In genomic region chr3:191246628-191247027, GRCh38 we compare ENCODE assay signal across 13 cellular contexts. TPM values are rescaled to one million over a fixed set of nuclear protein-coding genes. Genes with fewer than 3 reads are reported as not detected.
DNase-seq lines count a peak whose midpoint lies in the region; FAIRE-seq and TF ChIP-seq lines count a peak whose summit lies in the region.
"Had no signal": no experiment of that assay in that cellular context is flagged by ENCODE, and none has a peak within 500 bp of the region (broad histone marks: within the 10 kb centered on the region; RNA-seq: fewer than 3 reads in every experiment).

No MANE protein-coding gene starts in this region.

- no peak overlapping the region for H3K4me2 ChIP-seq in osteoblast (ENCODE audit: insufficient read depth, low read length)

- no peaks in the 10 kb centered on the region for H3K79me2 ChIP-seq in osteoblast (ENCODE audit: insufficient read depth, low read length)

- H3K27ac Mint-ChIP-seq in activated naive CD8-positive, alpha-beta T cell treated with anti-CD3 and anti-CD28 coated beads for 36 hours = no peak overlapping the region
- H3K27ac Mint-ChIP-seq: activated CD8-positive, alpha-beta T cell treated with anti-CD3 and anti-CD28 coated beads, Interleukin-2, amount 10 ng/mL, durations not matched to agents 7 days and 5 days; stimulated activated effector memory CD8-positive, alpha-beta T cell treated with anti-CD3 and anti-CD28 coated beads, Interleukin-12 subunit alpha, Interleukin-12 subunit beta, amount 100 ng/mL, for 72 hours had no signal

- H3K27me3 ChIP-seq in osteoblast (ENCODE audit: insufficient read depth, low read length) = no peaks in the 10 kb centered on the region
- H3K27me3 ChIP-seq: esophagus squamous epithelium had no signal

- H2AFZ ChIP-seq in osteoblast (ENCODE audit: low read length) = no peak overlapping the region

- DNase-seq in D721Med (ENCODE audit: insufficient read length, low spot score) (no peak), NCI-H226 (peak; percentile 85), choroid plexus epithelial cell (ENCODE audit: low read depth) (peak; percentile 54), osteoblast (ENCODE audit: insufficient read length, low spot score, missing footprints) (peak; percentile 59), NCI-H2081 (lab: John Stamatoyannopoulos, UW) (no peak), HEK293T (ENCODE audit: extremely low spot score) (no peak), dermis blood vessel endothelial cell (no peak)
- no peak for DNase-seq in activated naive CD8-positive, alpha-beta T cell treated with anti-CD3 and anti-CD28 coated beads for 36 hours
- DNase-seq: activated CD8-positive, alpha-beta T cell treated with anti-CD3 and anti-CD28 coated beads, Interleukin-2, amount 10 ng/mL, durations not matched to agents 7 days and 5 days; lower lobe of right lung; NCI-H2171 had no signal

- H3K9me3 Mint-ChIP-seq in activated naive CD8-positive, alpha-beta T cell treated with anti-CD3 and anti-CD28 coated beads for 36 hours = no peaks in the 10 kb centered on the region
- H3K9me3 Mint-ChIP-seq: stimulated activated effector memory CD8-positive, alpha-beta T cell treated with anti-CD3 and anti-CD28 coated beads, Interleukin-12 subunit alpha, Interleukin-12 subunit beta, amount 100 ng/mL, for 72 hours had no signal

- H3K36me3 Mint-ChIP-seq in activated naive CD8-positive, alpha-beta T cell treated with anti-CD3 and anti-CD28 coated beads for 36 hours = no peaks in the 10 kb centered on the region
- H3K36me3 Mint-ChIP-seq: stimulated activated effector memory CD8-positive, alpha-beta T cell treated with anti-CD3 and anti-CD28 coated beads, Interleukin-12 subunit alpha, Interleukin-12 subunit beta, amount 100 ng/mL, for 72 hours had no signal

- H3K27me3 Mint-ChIP-seq in activated naive CD8-positive, alpha-beta T cell treated with anti-CD3 and anti-CD28 coated beads for 36 hours = no peaks in the 10 kb centered on the region

- no peaks in the 10 kb centered on the region for H3K9me3 ChIP-seq in osteoblast (ENCODE audit: low read depth, low read length)
- H3K9me3 ChIP-seq: esophagus squamous epithelium, lower lobe of right lung had no signal

- H3K36me3 ChIP-seq in osteoblast (ENCODE audit: insufficient read depth, low read length) = no peaks in the 10 kb centered on the region
- H3K36me3 ChIP-seq: esophagus squamous epithelium, lower lobe of right lung had no signal

- H3K4me3 Mint-ChIP-seq in activated naive CD8-positive, alpha-beta T cell treated with anti-CD3 and anti-CD28 coated beads for 36 hours = no peak overlapping the region
- H3K4me3 Mint-ChIP-seq: activated CD8-positive, alpha-beta T cell treated with anti-CD3 and anti-CD28 coated beads, Interleukin-2, amount 10 ng/mL, durations not matched to agents 7 days and 5 days; stimulated activated effector memory CD8-positive, alpha-beta T cell treated with anti-CD3 and anti-CD28 coated beads, Interleukin-12 subunit alpha, Interleukin-12 subunit beta, amount 100 ng/mL, for 72 hours had no signal

- CTCF ChIA-PET in HEK293T (lab: Yijun Ruan, JAX) = no interaction called here

- H3K4me3 ChIP-seq in choroid plexus epithelial cell (ENCODE audit: low read depth, low read length) (no peak overlapping the region), osteoblast (ENCODE audit: insufficient read depth, low read length) (no peak overlapping the region)
- H3K4me3 ChIP-seq: esophagus squamous epithelium, lower lobe of right lung had no signal

- POLR2A ChIA-PET in HEK293T (lab: Yijun Ruan, JAX) = no interaction called here

- no peak overlapping the region for H3K27ac ChIP-seq in osteoblast (ENCODE audit: low read depth, low read length)
- H3K27ac ChIP-seq: esophagus squamous epithelium, lower lobe of right lung had no signal

- TF ChIP-seq CTCF in D721Med (IDR thresholded peaks at IDR 0.05; ENCODE audit: insufficient read depth, missing control alignments) (no peak), choroid plexus epithelial cell (conservative IDR thresholded peaks at IDR 0.05; ENCODE audit: low read depth, low read length) (no peak), osteoblast (IDR thresholded peaks at IDR 0.05; ENCODE audit: extremely low read depth, low read depth, low read length) (no peak)

- H4K20me1 ChIP-seq in osteoblast (ENCODE audit: insufficient read depth, low read length) = no peaks in the 10 kb centered on the region

- H3K4me1 ChIP-seq in osteoblast (ENCODE audit: insufficient read depth, low read length) = peaks cover 6% of the 10 kb centered on the region
- H3K4me1 ChIP-seq: esophagus squamous epithelium, lower lobe of right lung had no signal

- H3K4me1 Mint-ChIP-seq in activated naive CD8-positive, alpha-beta T cell treated with anti-CD3 and anti-CD28 coated beads for 36 hours = no peaks in the 10 kb centered on the region
- H3K4me1 Mint-ChIP-seq: stimulated activated effector memory CD8-positive, alpha-beta T cell treated with anti-CD3 and anti-CD28 coated beads, Interleukin-12 subunit alpha, Interleukin-12 subunit beta, amount 100 ng/mL, for 72 hours had no signal

- peak; percentile 73 for FAIRE-seq in D721Med (lab: Jason Lieb, UNC)

TF ChIP-seq in HEK293T, 16 proteins besides CTCF, POLR2A, EP300 and RAD21:
- no peak for TF ChIP-seq PKNOX1 (IDR thresholded peaks at IDR 0.05)
- no peak for TF ChIP-seq L3MBTL2 (conservative IDR thresholded peaks at IDR 0.05)
- no peak for TF ChIP-seq SUZ12 (IDR thresholded peaks at IDR 0.05)
- no peak for TF ChIP-seq ARNT (IDR thresholded peaks at IDR 0.05)
- no peak for TF ChIP-seq ZNF384 (IDR thresholded peaks at IDR 0.05)
- no peak for TF ChIP-seq TARDBP (IDR thresholded peaks at IDR 0.05)
- TF ChIP-seq FOXM1 (IDR thresholded peaks at IDR 0.05; ENCODE audit: borderline replicate concordance) = no peak
- TF ChIP-seq FOXA1 (IDR thresholded peaks at IDR 0.05) = no peak
- no peak for TF ChIP-seq CTBP1 (IDR thresholded peaks at IDR 0.05; ENCODE audit: borderline replicate concordance)
- no peak for TF ChIP-seq SP1 (IDR thresholded peaks at IDR 0.05)
- TF ChIP-seq NFRKB (IDR thresholded peaks at IDR 0.05) = no peak
- no peak for TF ChIP-seq LEF1 (IDR thresholded peaks at IDR 0.05; ENCODE audit: borderline replicate concordance)
- no peak for TF ChIP-seq ELF4 (IDR thresholded peaks at IDR 0.05)
- TF ChIP-seq HDGF (IDR thresholded peaks at IDR 0.05; ENCODE audit: borderline replicate concordance) = no peak
- no peak for TF ChIP-seq FOXK2 (IDR thresholded peaks at IDR 0.05)
- TF ChIP-seq BHLHE40 (IDR thresholded peaks at IDR 0.05; ENCODE audit: borderline replicate concordance) = no peak

RNA-seq across cellular contexts. Expression of gene OSTN, which starts 47.6 kb away (rescaled TPM):
- total RNA-seq in osteoblast = under 0.01 TPM in 1 of 2 replicates, not detected in the other
- not detected for total RNA-seq in activated naive CD8-positive, alpha-beta T cell treated with anti-CD3 and anti-CD28 coated beads for 36 hours
- not detected in 2 replicates for total RNA-seq in dermis blood vessel endothelial cell
- total RNA-seq: activated CD8-positive, alpha-beta T cell treated with anti-CD3 and anti-CD28 coated beads, Interleukin-2, amount 10 ng/mL, durations not matched to agents 7 days and 5 days; esophagus squamous epithelium; lower lobe of right lung had no signal

Comparison
In these comparisons a context has a peak if more than half of its experiments do, and no peak if none do; other contexts are left out.
1. DNase-seq: peak in NCI-H226 (single experiment), choroid plexus epithelial cell (single experiment) and osteoblast (single experiment); none in D721Med (single experiment), activated naive CD8-positive, alpha-beta T cell treated with anti-CD3 and anti-CD28 coated beads for 36 hours (single experiment), NCI-H2081 (0 of 2), HEK293T (single experiment) and dermis blood vessel endothelial cell (single experiment).